ENCODE assay signal across 16 cellular contexts in the genomic region with DNA sequence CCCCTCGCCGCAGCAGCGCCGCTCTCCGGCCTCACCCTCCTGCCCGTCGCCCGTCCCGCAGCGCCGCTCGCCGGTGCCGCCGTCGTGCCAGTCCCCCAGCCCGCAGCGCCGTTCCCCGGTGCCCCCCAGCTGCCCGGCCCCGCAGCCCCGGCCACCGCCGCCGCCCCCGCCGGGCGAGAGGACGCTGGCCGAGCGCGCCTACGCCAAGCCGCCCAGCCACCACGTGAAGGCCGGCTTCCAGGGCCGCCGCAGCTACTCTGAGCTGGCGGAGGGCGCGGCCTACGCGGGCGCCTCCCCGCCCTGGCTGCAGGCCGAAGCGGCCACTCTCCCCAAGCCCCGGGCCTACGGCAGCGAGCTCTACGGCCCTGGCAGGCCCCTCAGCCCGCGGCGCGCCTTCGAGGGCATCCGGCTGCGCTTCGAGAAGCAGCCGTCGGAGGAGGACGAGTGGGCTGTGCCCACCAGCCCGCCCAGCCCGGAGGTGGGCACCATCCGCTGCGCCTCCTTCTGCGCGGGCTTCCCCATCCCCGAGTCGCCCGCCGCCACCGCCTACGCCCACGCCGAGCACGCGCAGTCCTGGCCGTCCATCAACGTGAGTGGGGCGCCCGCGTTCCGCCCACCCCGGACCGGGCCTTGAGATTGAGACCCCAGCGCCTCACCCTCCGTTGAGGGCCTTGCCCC. TPM values are rescaled to one million over a fixed set of nuclear protein-coding genes. Genes with fewer than 3 reads are reported as not detected.
DNase-seq lines count a peak whose midpoint lies in the region; ATAC-seq and TF ChIP-seq lines count a peak whose summit lies in the region.
"Had no signal": no experiment of that assay in that cellular context is flagged by ENCODE, and none has a peak within 500 bp of the region (broad histone marks: within the 10 kb centered on the region; RNA-seq: fewer than 3 reads in every experiment).

No MANE protein-coding gene starts in this region.

- H4K8ac ChIP-seq in IMR-90 (ENCODE audit: low read depth in 2 of 2, low read length in 2 of 2): no peak overlapping the region

- H3K27ac Mint-ChIP-seq in Caco-2 (ENCODE audit: unreplicated experiment): no peak overlapping the region

- H3K23ac ChIP-seq in IMR-90 (ENCODE audit: low read depth, low read length): no peak overlapping the region

- H4K91ac ChIP-seq in IMR-90 (ENCODE audit: insufficient read depth, low read depth, low read length): no peak overlapping the region

- H3K4me3 ChIP-seq in IMR-90 (ENCODE audit: insufficient read depth, low read depth, low read length) (no peak overlapping the region), esophagus muscularis mucosa (peak overlapping the region; percentile 48 to 63 (median 51)), stomach (peak overlapping the region; percentile 38 to 45 (median 40)), Caco-2 (ENCODE audit: low read depth, low read length) (no peak overlapping the region)
- H3K4me3 ChIP-seq: BLaER1 treated with 17β-estradiol and CSF1 and Interleukin-3, amounts not matched to agents 10 nM and 100 nM; lung had no signal

- dilution Hi-C loops in IMR-90 (cut with HindIII; ENCODE audit: low sequenced_read_pairs, unreplicated experiment): no loop called here

- H3K9me3 ChIP-seq in IMR-90 (ENCODE audit: control insufficient read depth, insufficient read depth, low read length): no peaks in the 10 kb centered on the region
- no peaks in the 10 kb centered on the region for H3K9me3 ChIP-seq in esophagus muscularis mucosa
- no peaks in the 10 kb centered on the region for H3K9me3 ChIP-seq in stomach
- no peaks in the 10 kb centered on the region for H3K9me3 ChIP-seq in Caco-2
- H3K9me3 ChIP-seq: BLaER1 treated with 17β-estradiol and CSF1 and Interleukin-3, amounts not matched to agents 10 nM and 100 nM had no signal

- H4K5ac ChIP-seq in IMR-90 (ENCODE audit: low read depth, low read length): no peak overlapping the region

- in situ Hi-C loops in IMR-90 (cut with MboI; ENCODE audit: low sequenced_read_pairs): no loop called here

- H2BK5ac ChIP-seq in IMR-90 (ENCODE audit: low read depth, low read length, poor library complexity, severe bottlenecking): no peak overlapping the region

- no TSS peak for BruUV-seq in IMR-90 (replicated peaks; lab: Mats Ljungman, UMichigan)
- no TSS peak for BruUV-seq in Caco-2 (replicated peaks; lab: Mats Ljungman, UMichigan)

- ATAC-seq in IMR-90 (ENCODE audit: low read depth): peak; percentile 87
- ATAC-seq: stimulated activated naive CD8-positive, alpha-beta T cell treated with anti-CD3 and anti-CD28 coated beads, Interleukin-15, Interleukin-2, amounts not matched to agents 100 U/mL and 50 U/mL, for 24 hours had no signal

- no peak overlapping the region for H2AK5ac ChIP-seq in IMR-90 (ENCODE audit: low read depth, low read length)

- intact Hi-C loops in IMR-90 (cut with micrococcal nuclease) (no loop called here), esophagus muscularis mucosa (cut with DNase I) (loop anchor here (10.0 kb wide), 2 partner anchors 76 to 186 kb away; partner anchors contain the start of gene SP2), stomach (cut with DNase I; ENCODE audit: low total_unique reads) (no loop called here), posterior vena cava (cut with DNase I) (no loop called here), Caco-2 (cut with micrococcal nuclease; ENCODE audit: unreplicated experiment) (no loop called here)

- 41% methylated on average over 42 of the region's 89 CpGs; no CpG with 5 or more reads in 1 of the 2 experiments for WGBS in IMR-90 (ENCODE audit: extremely low coverage in 2 of 2, insufficient read length in 1 of 2), 2 experiments
- 74% methylated on average over 17 of the region's 89 CpGs for WGBS in esophagus muscularis mucosa
- 45 to 91% (median 47%) methylated on average over 22 to 89 of the region's 89 CpGs for WGBS in stomach, 5 donors

- no peak overlapping the region for H2BK15ac ChIP-seq in IMR-90 (ENCODE audit: low read depth, low read length)

- H3K4me2 ChIP-seq in IMR-90 (ENCODE audit: low read depth, low read length): no peak overlapping the region

- H2AK9ac ChIP-seq in IMR-90 (replicated peaks; ENCODE audit: low read depth, low read length, poor library complexity): peak overlapping the region; percentile 19

- TF ChIP-seq EP300 in esophagus muscularis mucosa (IDR thresholded peaks at IDR 0.05) (no peak), stomach (IDR thresholded peaks at IDR 0.05) (no peak)

- TF ChIP-seq POLR2A in IMR-90 (IDR thresholded peaks at IDR 0.05; ENCODE audit: low read depth, low read length): no peak
- TF ChIP-seq POLR2A in esophagus muscularis mucosa (IDR thresholded peaks at IDR 0.05; ENCODE audit: low read depth): no peak
- no peak for TF ChIP-seq POLR2A in stomach (IDR thresholded peaks at IDR 0.05)

- H3K36me3 ChIP-seq in IMR-90 (ENCODE audit: control insufficient read depth, insufficient read depth, low read length) (peaks cover 15% of the 10 kb centered on the region; the same call in 1 of the 2 replicates), esophagus muscularis mucosa (peaks cover 3 to 42% (median 31%) of the 10 kb centered on the region in 4 donors), stomach (peaks cover 8 to 35% (median 25%) of the 10 kb centered on the region in 4 donors), Caco-2 (ENCODE audit: control insufficient read depth, insufficient read depth, low read length) (0 out of 2 replicates have a peak, but pooled peaks cover 1% of the 10 kb centered on the region)

- no peak overlapping the region for H3K4me3 Mint-ChIP-seq in Caco-2 (ENCODE audit: unreplicated experiment)

- peaks cover 3% of the 10 kb centered on the region; the same call in 1 of the 2 replicates for H3K9me1 ChIP-seq in IMR-90 (ENCODE audit: insufficient read depth, low read length)

- H3K27ac ChIP-seq in IMR-90 (ENCODE audit: insufficient read depth, low read length) (no peak overlapping the region), esophagus muscularis mucosa (replicated peaks in 1 of 4) (peak overlapping the region; percentile 47 to 77 (median 62)), stomach (peak overlapping the region in 2 of 5 donors; percentile 63 to 73)
- H3K27ac ChIP-seq: BLaER1 treated with 17β-estradiol and CSF1 and Interleukin-3, amounts not matched to agents 10 nM and 100 nM had no signal

- POLR2A ChIA-PET in IMR-90 (lab: Charles Lee; ENCODE audit: unreplicated experiment): no interaction called here
- POLR2A ChIA-PET in Caco-2 (lab: Charles Lee): no interaction called here

- H3K9me3 Mint-ChIP-seq in Caco-2 (ENCODE audit: unreplicated experiment): no peaks in the 10 kb centered on the region

- no peak overlapping the region for H3K9ac ChIP-seq in IMR-90 (ENCODE audit: low read depth, low read length)
- H3K9ac ChIP-seq: BLaER1 treated with 17β-estradiol and CSF1 and Interleukin-3, amounts not matched to agents 10 nM and 100 nM had no signal

- peaks cover 10% of the 10 kb centered on the region for H3K27me3 Mint-ChIP-seq in Caco-2 (ENCODE audit: insufficient read depth, unreplicated experiment)

- no peaks in the 10 kb centered on the region for H3K79me1 ChIP-seq in IMR-90 (ENCODE audit: low read depth in 1 of 2, low read length in 2 of 2)

- no peak for TF ChIP-seq CTCF in IMR-90 (conservative IDR thresholded peaks at IDR 0.05; ENCODE audit: low read depth, low read length)
- TF ChIP-seq CTCF in esophagus muscularis mucosa (IDR thresholded peaks at IDR 0.05): no peak
- TF ChIP-seq CTCF in stomach (IDR thresholded peaks at IDR 0.05): no peak
- TF ChIP-seq CTCF in Caco-2 (IDR thresholded peaks at IDR 0.05; ENCODE audit: insufficient read depth in 1 of 2, low read depth in 1 of 2, low read length in 1 of 2, severe bottlenecking in 1 of 2, unreplicated experiment in 1 of 2): no peak

- no peak overlapping the region for H3K18ac ChIP-seq in IMR-90 (ENCODE audit: low read depth, low read length)

- H3K14ac ChIP-seq in IMR-90 (replicated peaks; ENCODE audit: low read depth, low read length): no peak overlapping the region

- TF ChIP-seq RAD21 in IMR-90 (IDR thresholded peaks at IDR 0.05; ENCODE audit: low read length): no peak

- H3K36me3 Mint-ChIP-seq in Caco-2 (ENCODE audit: insufficient read depth, unreplicated experiment): no peaks in the 10 kb centered on the region

- DNase-seq in IMR-90: peak; percentile 31
- no peak for DNase-seq in esophagus muscularis mucosa (ENCODE audit: extremely low spot score)
- DNase-seq in iris pigment epithelial cell (ENCODE audit: low read depth): peak; percentile 28
- DNase-seq in stomach: peak; percentile 62
- no peak for DNase-seq in posterior vena cava (ENCODE audit: low spot score)
- no peak for DNase-seq in GM19238 (ENCODE audit: insufficient read length, low spot score)
- no peak for DNase-seq in Caco-2
- no peak for DNase-seq in GOT3 (lab: John Stamatoyannopoulos, UW)
- DNase-seq: activated naive CD4-positive, alpha-beta T cell; NCI-H345; stimulated activated CD4-positive, alpha-beta T cell treated with anti-CD3 and anti-CD28 coated beads, Interleukin-2, amount 100 ng/mL, for 48 hours; stimulated activated naive CD8-positive, alpha-beta T cell treated with anti-CD3 and anti-CD28 coated beads, Interleukin-15, Interleukin-2, amounts not matched to agents 100 U/mL and 50 U/mL, for 24 hours had no signal

- no peaks in the 10 kb centered on the region for H3K4me1 Mint-ChIP-seq in Caco-2 (ENCODE audit: low read depth, unreplicated experiment)

- CTCF ChIA-PET in IMR-90 (lab: Yijun Ruan, JAX): no interaction called here
- CTCF ChIA-PET in Caco-2 (lab: Charles Lee): interaction anchor here (1.2 kb wide), 1 partner anchor 43 kb away, joined by 3 read pairs; no protein-coding TSS in a partner anchor

- peaks cover 10% of the 10 kb centered on the region for H4K20me1 ChIP-seq in IMR-90 (ENCODE audit: insufficient read depth, low read length)

- H3K27me3 ChIP-seq in IMR-90 (ENCODE audit: control insufficient read depth, insufficient read depth, low read length) (peaks cover 21% of the 10 kb centered on the region), esophagus muscularis mucosa (peaks cover 0 to 11% (median 3%) of the 10 kb centered on the region in 4 donors), stomach (peaks cover 0 to 14% (median 7%) of the 10 kb centered on the region in 3 donors), Caco-2 (replicated peaks; ENCODE audit: control insufficient read depth, insufficient read depth, low read length) (no peaks in the 10 kb centered on the region)

- no peak overlapping the region for H3K56ac ChIP-seq in IMR-90 (ENCODE audit: extremely low read depth, insufficient read depth, low read length)

- no peak overlapping the region for H2BK120ac ChIP-seq in IMR-90 (ENCODE audit: low read depth, low read length)

- H2BK20ac ChIP-seq in IMR-90 (ENCODE audit: low read depth, low read length): no peak overlapping the region

- peak overlapping the region; percentile 47 for H2AFZ ChIP-seq in IMR-90 (replicated peaks; ENCODE audit: low read length, poor library complexity)

- H3K4ac ChIP-seq in IMR-90 (ENCODE audit: low read depth, low read length): no peak overlapping the region

- H3K4me1 ChIP-seq in IMR-90 (ENCODE audit: control insufficient read depth, insufficient read depth, low read length): 0 out of 2 replicates have a peak, but pooled peaks cover 1% of the 10 kb centered on the region
- H3K4me1 ChIP-seq in esophagus muscularis mucosa: peaks cover 29 to 53% (median 37%) of the 10 kb centered on the region in 4 donors
- H3K4me1 ChIP-seq in stomach: peaks cover 15 to 46% (median 23%) of the 10 kb centered on the region in 4 donors
- no peaks in the 10 kb centered on the region for H3K4me1 ChIP-seq in Caco-2

RNA-seq across cellular contexts. Expression of gene TBKBP1, which starts 15.0 kb away (rescaled TPM):
- total RNA-seq in IMR-90 (2012; rRNA removed) (3.4 and 3.6 TPM in 2 replicates), esophagus muscularis mucosa (10 to 100 TPM; 11.9 to 26.9 (median 21.2) TPM), stomach (10 to 100 TPM in 1 of 5 donors, 1 to 10 TPM in 4; 2.9 to 14.3 (median 6.7) TPM), posterior vena cava (10 to 100 TPM; 10.7 to 13.8 TPM), Caco-2 (2022) (27.4 and 30.4 TPM in 2 replicates)
- polyA plus RNA-seq in IMR-90 (2012; rRNA removed) (7.6 and 8.5 TPM in 2 replicates), stomach (10 to 100 TPM in 1 of 3 donors, 1 to 10 TPM in 2; 5.4 to 11.5 (median 5.8) TPM)
- polyA plus RNA-seq in IMR-90 (2012; cell fraction: cytosol; rRNA removed): 2.7 and 7.8 TPM in 2 replicates
- 52.0 and 59.7 TPM in 2 replicates for polyA plus RNA-seq in IMR-90 (2012; cell fraction: nucleus; rRNA removed; ENCODE audit: low replicate concordance)

RNA-seq across cellular contexts. Expression of gene TBX21, which starts 24.0 kb away (rescaled TPM):
- total RNA-seq in IMR-90 (2012; rRNA removed) (not detected in 2 replicates), esophagus muscularis mucosa (1 to 10 TPM in 1 of 4 donors, under 1 TPM in 3; 0.42 to 2.2 (median 0.61) TPM), stomach (under 1 TPM in 2 of 5 donors, not detected in 3; 0.29 to 0.55 TPM), posterior vena cava (under 1 TPM; 0.48 to 0.65 TPM), Caco-2 (2022) (not detected in 2 replicates)
- polyA plus RNA-seq in IMR-90 (2012; rRNA removed) (not detected in 2 replicates), stomach (under 1 TPM; 0.10 to 0.92 (median 0.31) TPM)
- polyA plus RNA-seq in IMR-90 (2012; cell fraction: cytosol; rRNA removed): not detected in 2 replicates
- polyA plus RNA-seq in IMR-90 (2012; cell fraction: nucleus; rRNA removed; ENCODE audit: low replicate concordance): not detected in 2 replicates
- total RNA-seq: chondrocyte, osteocyte had no signal

RNA-seq across cellular contexts. Expression of gene KPNB1, which starts 59.3 kb away (rescaled TPM):
- total RNA-seq in IMR-90 (2012; rRNA removed) (659 and 1,082 TPM in 2 replicates), esophagus muscularis mucosa (100 to 1,000 TPM; 179 to 236 (median 205) TPM), stomach (100 to 1,000 TPM; 155 to 669 (median 198) TPM), posterior vena cava (100 to 1,000 TPM; 193 to 198 TPM), Caco-2 (2022) (967 and 1,072 TPM in 2 replicates)
- polyA plus RNA-seq in IMR-90 (2012; rRNA removed) (191 and 206 TPM in 2 replicates), stomach (10 to 100 TPM; 32.5 to 49.9 (median 33.6) TPM)
- polyA plus RNA-seq in IMR-90 (2012; cell fraction: cytosol; rRNA removed): 78.7 and 81.9 TPM in 2 replicates
- 66.4 and 160 TPM in 2 replicates for polyA plus RNA-seq in IMR-90 (2012; cell fraction: nucleus; rRNA removed; ENCODE audit: low replicate concordance)

Comparison
In these comparisons a context has a peak if more than half of its experiments do, and no peak if none do; other contexts are left out.
1. DNase-seq: peak in IMR-90 (single experiment), iris pigment epithelial cell (single experiment) and stomach (single experiment); none in esophagus muscularis mucosa (single experiment), posterior vena cava (single experiment), GM19238 (single experiment), Caco-2 (0 of 2) and GOT3 (single experiment).
2. H3K4me3 ChIP-seq: peak in esophagus muscularis mucosa (4 of 4) and stomach (4 of 4); none in IMR-90 (single experiment) and Caco-2 (single experiment).